In genomic region chr13:51120873-51121272, GRCh38 we compare ENCODE assay signal across 12 cellular contexts. TPM values are rescaled to one million over a fixed set of nuclear protein-coding genes. Genes with fewer than 3 reads are reported as not detected.
DNase-seq lines count a peak whose midpoint lies in the region; ATAC-seq and TF ChIP-seq lines count a peak whose summit lies in the region.
"Not testable (repeated sequence)": the region's sequence is repeated elsewhere in the genome, so short reads cannot be mapped to it uniquely, and the experiment has no call there.
"Had no signal": no experiment of that assay in that cellular context is flagged by ENCODE, and none has a peak within 500 bp of the region (broad histone marks: within the 10 kb centered on the region; RNA-seq: fewer than 3 reads in every experiment).

No MANE protein-coding gene starts in this region.

- in situ Hi-C loops in GM13977 (cut with MboI; ENCODE audit: low pct_unique_long_range_greater_than_20kb, low sequenced_read_pairs, unreplicated experiment); Panc1 (cut with HindIII; ENCODE audit: low pct_unique_long_range_greater_than_20kb, low sequenced_read_pairs): not testable (repeated sequence)

- not testable (repeated sequence) for DNase-seq in BJ (ENCODE audit: low read depth); GM13977 (ENCODE audit: low spot score); Panc1 (ENCODE audit: low read depth, low spot score)
- DNase-seq in MV-4-11 (lab: John Stamatoyannopoulos, UW) (peak; percentile 32), ecto neural progenitor cell (ENCODE audit: low spot score) (peak; percentile 45), kidney tubule cell (ENCODE audit: low spot score) (peak; percentile 44)
- peak; percentile 9 for DNase-seq in activated CD4-positive, alpha-beta T cell treated with anti-CD3 and anti-CD28 coated beads, Interleukin-2, amount 50 U/mL, for 1 hour
- peak; percentile 1 for DNase-seq in stimulated activated CD4-positive, alpha-beta T cell treated with anti-CD3 and anti-CD28 coated beads, Interleukin-4, amount 100 ng/mL, for 1 hour

- ATAC-seq in Panc1, result peak; percentile 84

- POLR2A ChIA-PET in BJ (lab: Charles Lee); Panc1 (lab: Charles Lee): not testable (repeated sequence)

- intact Hi-C loops in Panc1 (cut with micrococcal nuclease; ENCODE audit: unreplicated experiment), result not testable (repeated sequence)

- not testable (repeated sequence) for H3K4me3 ChIP-seq in BJ (ENCODE audit: low read depth, low read length); Panc1 (ENCODE audit: low read depth in 2 of 2, low read length in 2 of 2)

- not testable (repeated sequence) for H3K4me1 ChIP-seq in Panc1 (ENCODE audit: control insufficient read depth, insufficient read depth, low read length)

- not testable (repeated sequence) for H3K36me3 ChIP-seq in BJ (ENCODE audit: control insufficient read depth, insufficient read depth, low read length); Panc1 (ENCODE audit: control insufficient read depth, insufficient read depth, low read length)

- H3K27ac ChIP-seq in Panc1 (ENCODE audit: low read length), result not testable (repeated sequence)

- CTCF ChIA-PET in BJ (lab: Yijun Ruan, JAX), result interaction anchor here (0.7 to 1.0 kb wide), 2 partner anchors 16 to 751 kb away, joined by 3 read pairs; no protein-coding TSS in a partner anchor
- CTCF ChIA-PET in Panc1 (lab: Charles Lee), result interaction anchor here (0.6 kb wide), 1 partner anchor 177 kb away, joined by 3 read pairs; no protein-coding TSS in a partner anchor

- TF ChIP-seq CTCF in BJ (IDR thresholded peaks at IDR 0.05; ENCODE audit: insufficient read depth, low read depth, low read length), result peak; percentile 21; the same call in 1 of the 2 replicates
- peak; percentile 40 for TF ChIP-seq CTCF in GM13977 (IDR thresholded peaks at IDR 0.05; ENCODE audit: extremely low read depth, insufficient read depth, missing control alignments)
- TF ChIP-seq CTCF in Panc1 (IDR thresholded peaks at IDR 0.05), result peak; percentile 73

- H3K9me3 ChIP-seq in Panc1 (ENCODE audit: control insufficient read depth, insufficient read depth, low read depth, low read length), result not testable (repeated sequence)

- BruUV-seq in Panc1 (replicated peaks; lab: Mats Ljungman, UMichigan), result not testable (repeated sequence)

- not testable (repeated sequence) for H3K27me3 ChIP-seq in BJ (ENCODE audit: control insufficient read depth, insufficient read depth, low read length); Panc1 (ENCODE audit: control insufficient read depth, insufficient read depth, low read length)

RNA-seq across cellular contexts. Expression of gene C13orf42, which starts 9.8 kb away (rescaled TPM):
- not detected in 2 replicates for polyA plus RNA-seq in BJ (2011; rRNA removed)
- not detected in 2 replicates for polyA minus RNA-seq in BJ (2011; rRNA and poly(A)+ RNA removed)
- total RNA-seq in Panc1 (2021; ENCODE audit: unreplicated experiment), result not detected
- polyA plus RNA-seq in Panc1 (2012; ENCODE audit: insufficient read length), result not detected
- total RNA-seq: H4, natural killer cell, skeletal muscle tissue had no signal
- polyA plus RNA-seq: immature natural killer cell had no signal

Comparison
In these comparisons a context has a peak if more than half of its experiments do, and no peak if none do; other contexts are left out.
1. CTCF ChIP-seq: peak in every context shown above with its lines; median percentile 73 in Panc1; 40 in GM13977; 21 in BJ.